Comparison of ENCODE assay signal across 8 cellular contexts in genomic region chr4:82561745-82562552, GRCh38. TPM values are rescaled to one million over a fixed set of nuclear protein-coding genes. Genes with fewer than 3 reads are reported as not detected.
A peak's percentile ranks its signal among the peaks of the same experiment; 100 is the strongest.
DNase-seq lines count a peak whose midpoint lies in the region; ATAC-seq and TF ChIP-seq lines count a peak whose summit lies in the region.

TMEM150C (minus strand) TSS chr4:82561988; CDS start chr4:82504657, 57,331 bp downstream.

- H3K4me3 ChIP-seq in CD8-positive, alpha-beta T cell (ENCODE audit: low read depth, low read length): no peak within 1 kb of the TSS
- H3K4me3 ChIP-seq in HFF-Myc (replicated peaks; ENCODE audit: low read depth, low read length): peak within 1 kb of the TSS; percentile 23

- H3K27me3 ChIP-seq in CD8-positive, alpha-beta T cell (ENCODE audit: insufficient read depth, low read length): peaks cover 16% of the 10 kb centered on the region

- no peak for DNase-seq in CD8-positive, alpha-beta T cell
- DNase-seq in HFF-Myc (ENCODE audit: extremely low read depth, low read depth) (no peak), globus pallidus (ENCODE audit: low spot score) (peak; percentile 17), occipital lobe (lab: John Stamatoyannopoulos, UW) (no peak), posterior vena cava (ENCODE audit: low spot score) (no peak)
- peak; percentile 59 for DNase-seq in activated CD8-positive, alpha-beta memory T cell treated with anti-CD3 and anti-CD28 coated beads for 24 hours

- CTCF ChIA-PET in CD8-positive, alpha-beta T cell (lab: Charles Lee): no interaction called here

- H3K36me3 ChIP-seq in CD8-positive, alpha-beta T cell (ENCODE audit: insufficient read depth, low read length): no peaks in the 10 kb centered on the region

- no peaks in the 10 kb centered on the region for H3K9me3 ChIP-seq in CD8-positive, alpha-beta T cell (ENCODE audit: low read length)

- no peak within 1 kb of the TSS for H3K27ac ChIP-seq in CD8-positive, alpha-beta T cell (ENCODE audit: low read depth, low read length)

- intact Hi-C loops in CD8-positive, alpha-beta T cell (cut with DNase I, micrococcal nuclease): no loop called here
- intact Hi-C loops in posterior vena cava (cut with DNase I): loop anchor here in 1 of 2 donors (1.0 kb wide), 1 partner anchor 39 kb away; no protein-coding TSS in a partner anchor

- peaks cover 54% of the 10 kb centered on the region for H3K27me3 Mint-ChIP-seq in CD8-positive, alpha-beta T cell (ENCODE audit: low read depth)

- H3K27ac Mint-ChIP-seq in CD8-positive, alpha-beta T cell: no peak within 1 kb of the TSS

- no peaks in the 10 kb centered on the region for H3K9me3 Mint-ChIP-seq in CD8-positive, alpha-beta T cell

- no peaks in the 10 kb centered on the region for H3K4me1 ChIP-seq in CD8-positive, alpha-beta T cell (ENCODE audit: insufficient read depth, low read length)

- H3K4me1 Mint-ChIP-seq in CD8-positive, alpha-beta T cell (ENCODE audit: low read depth): peaks cover 18% of the 10 kb centered on the region

- POLR2A ChIA-PET in CD8-positive, alpha-beta T cell (lab: Charles Lee): no interaction called here

- no peak for ATAC-seq in CD8-positive, alpha-beta T cell
- ATAC-seq in GM18498 (IDR thresholded peaks at IDR 0.05; ENCODE audit: unreplicated experiment): no peak
- ATAC-seq in HG03378 (IDR thresholded peaks at IDR 0.05; ENCODE audit: unreplicated experiment): no peak

- TF ChIP-seq CTCF in CD8-positive, alpha-beta T cell (IDR thresholded peaks at IDR 0.05): no peak
- TF ChIP-seq CTCF in HFF-Myc (IDR thresholded peaks at IDR 0.05; ENCODE audit: low read depth, low read length, missing control alignments): no peak

- no peaks in the 10 kb centered on the region for H3K36me3 Mint-ChIP-seq in CD8-positive, alpha-beta T cell

- peak within 1 kb of the TSS; percentile 78 for H3K4me3 Mint-ChIP-seq in CD8-positive, alpha-beta T cell

RNA-seq across cellular contexts. Expression of gene TMEM150C, which starts in this region (rescaled TPM):
- not detected for total RNA-seq in CD8-positive, alpha-beta T cell
- total RNA-seq in occipital lobe (90.0 TPM), posterior vena cava (1 to 10 TPM; 6.9 to 9.7 TPM)

Comparison
In these comparisons a context has a peak if more than half of its experiments do, and no peak if none do; other contexts are left out.
1. RNA of gene TMEM150C (total RNA-seq): 90.0 TPM in occipital lobe (single experiment) and 6.9 to 9.7 TPM in posterior vena cava; not detected in CD8-positive, alpha-beta T cell; every median in the first group is over 4 times any median in the second.
2. DNase-seq: peak in activated CD8-positive, alpha-beta memory T cell treated with anti-CD3 and anti-CD28 coated beads for 24 hours (single experiment) and globus pallidus (single experiment); none in CD8-positive, alpha-beta T cell (0 of 7), HFF-Myc (single experiment), occipital lobe (single experiment) and posterior vena cava (single experiment).